In the genomic region with DNA sequence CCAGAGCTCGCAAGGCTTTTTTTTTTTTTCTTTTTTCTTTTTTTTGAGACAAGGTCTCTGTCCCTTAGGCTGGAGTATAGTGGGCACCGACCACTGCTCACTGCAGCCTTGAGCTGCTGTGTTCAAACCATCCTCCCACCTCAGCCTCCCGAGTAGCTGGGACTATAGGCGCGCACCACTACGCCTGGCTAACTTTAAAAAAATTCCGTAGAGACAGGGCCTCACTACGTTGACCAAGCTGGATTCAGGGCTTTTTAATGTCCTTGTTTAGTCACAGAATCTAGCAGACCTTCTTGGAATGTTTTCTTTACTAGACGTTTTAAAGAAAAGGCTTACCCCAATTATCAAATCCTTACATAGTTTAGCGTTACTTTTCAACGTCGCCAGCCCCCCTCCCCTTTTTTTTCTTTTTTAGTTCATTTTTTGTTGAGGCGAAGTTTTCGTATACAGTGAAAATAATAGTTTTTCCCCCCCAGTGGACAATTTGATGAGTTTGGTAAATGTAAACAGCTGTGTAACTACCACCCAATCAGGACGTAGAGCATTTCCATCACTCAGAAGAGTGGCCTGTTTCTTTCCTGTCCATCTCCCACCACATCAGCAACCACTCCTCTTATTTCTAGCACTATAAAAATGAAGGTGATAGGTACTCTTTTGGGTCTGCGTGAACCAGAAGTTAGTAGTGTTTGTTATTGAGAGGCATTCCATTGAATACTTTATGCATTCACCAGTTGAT, we compare ENCODE assay signal across 8 cellular contexts. TPM values are rescaled to one million over a fixed set of nuclear protein-coding genes. Genes with fewer than 3 reads are reported as not detected.
DNase-seq lines count a peak whose midpoint lies in the region; ATAC-seq, FAIRE-seq and TF ChIP-seq lines count a peak whose summit lies in the region.

No MANE protein-coding gene starts in this region.

- TF ChIP-seq CTCF in A673 (conservative IDR thresholded peaks at IDR 0.05; ENCODE audit: low read depth, low read length) (no peak), SK-N-SH (IDR thresholded peaks at IDR 0.05) (no peak), gastroesophageal sphincter (IDR thresholded peaks at IDR 0.05) (no peak)

- no peak for TF ChIP-seq POLR2A in gastroesophageal sphincter (IDR thresholded peaks at IDR 0.05)

- no peaks in the 10 kb centered on the region for H4K20me1 ChIP-seq in SK-N-SH (ENCODE audit: insufficient read depth)

- H3K4me3 ChIP-seq in A673 (ENCODE audit: low read depth, low read length, poor library complexity, severe bottlenecking) (peak overlapping the region; percentile 75), SK-N-SH (ENCODE audit: low read depth in 2 of 2, low read length in 1 of 2) (peak overlapping the region; percentile 79 to 92), gastroesophageal sphincter (peak overlapping the region; percentile 40 to 59), small intestine (ENCODE audit: low read depth in 1 of 2, low read length in 2 of 2) (peak overlapping the region; percentile 31 to 79)

- intact Hi-C loops in A673 (cut with micrococcal nuclease; ENCODE audit: unreplicated experiment) = no loop called here

- ATAC-seq in GM19455 (IDR thresholded peaks at IDR 0.05; ENCODE audit: unreplicated experiment) (peak; percentile 54), gastroesophageal sphincter (peak; percentile 31)

- POLR2A ChIA-PET in A673 (lab: Charles Lee; ENCODE audit: low non-redundant PET) = no interaction called here
- POLR2A ChIA-PET in SK-N-SH (lab: Yijun Ruan, JAX) = no interaction called here

- no peak for DNase-seq in A673 (ENCODE audit: low spot score)
- peak; percentile 6 for DNase-seq in SK-N-SH
- no peak for DNase-seq in small intestine
- DNase-seq in NCI-H2081 treated with DMSO at 0.1 percent for 48 hours (lab: John Stamatoyannopoulos, UW) = no peak
- DNase-seq in iPS-NIHi7 (ENCODE audit: extremely low spot score) = no peak
- DNase-seq in dedifferentiated amniotic fluid mesenchymal stem cell (ENCODE audit: extremely low spot score) = no peak

- no peak for TF ChIP-seq RAD21 in SK-N-SH (IDR thresholded peaks at IDR 0.05; ENCODE audit: low read length)

- FAIRE-seq in small intestine (lab: Jason Lieb, UNC) = no peak

- TF ChIP-seq EP300 in SK-N-SH (IDR thresholded peaks at IDR 0.05; ENCODE audit: borderline replicate concordance in 1 of 2, low read depth in 1 of 2, low read length in 1 of 2) = no peak
- no peak for TF ChIP-seq EP300 in gastroesophageal sphincter (IDR thresholded peaks at IDR 0.05)

- 39% methylated on average over 16 of the region's 16 CpGs for WGBS in SK-N-SH (ENCODE audit: low lambda C conversion rate)
- WGBS in gastroesophageal sphincter (ENCODE audit: low coverage in 1 of 2), 2 donors = 26 to 36% methylated on average over 9 to 15 of the region's 16 CpGs
- whole genome bisulfite sequencing in small intestine, 3 donors = 34 to 44% (median 34%) methylated on average over 16 of the region's 16 CpGs

- peaks cover 3% of the 10 kb centered on the region for H3F3A ChIP-seq in SK-N-SH (replicated peaks; ENCODE audit: insufficient read depth)

- H3K36me3 ChIP-seq in A673 (ENCODE audit: insufficient read depth, low read length, poor library complexity, severe bottlenecking) (peaks cover 17% of the 10 kb centered on the region), SK-N-SH (replicated peaks in 1 of 2; ENCODE audit: control insufficient read depth in 1 of 2, insufficient read depth in 2 of 2, low read length in 1 of 2) (peaks cover 0 to 3% of the 10 kb centered on the region in 2 experiments), gastroesophageal sphincter (no peaks in the 10 kb centered on the region), small intestine (ENCODE audit: control insufficient read depth in 2 of 2, insufficient read depth in 2 of 2, low read length in 2 of 2) (no peaks in the 10 kb centered on the region)

- H3K27me3 ChIP-seq in A673 (replicated peaks; ENCODE audit: insufficient read depth, low read depth, low read length, poor library complexity) (no peaks in the 10 kb centered on the region), SK-N-SH (ENCODE audit: insufficient read depth) (no peaks in the 10 kb centered on the region), gastroesophageal sphincter (no peaks in the 10 kb centered on the region), small intestine (ENCODE audit: control insufficient read depth in 2 of 2, insufficient read depth in 2 of 2, low read length in 2 of 2) (no peaks in the 10 kb centered on the region)

- peak overlapping the region; percentile 63; the same call in 1 of the 2 replicates for H3K9ac ChIP-seq in SK-N-SH

- peaks cover 17% of the 10 kb centered on the region for H3K4me1 ChIP-seq in A673 (ENCODE audit: insufficient read depth, low read length, poor library complexity, severe bottlenecking)
- H3K4me1 ChIP-seq in SK-N-SH (ENCODE audit: control insufficient read depth in 1 of 2, insufficient read depth in 2 of 2, low read depth in 1 of 2, low read length in 1 of 2) = peaks cover 12 to 13% of the 10 kb centered on the region in 2 experiments
- peaks cover 0 to 7% (median 4%) of the 10 kb centered on the region in 3 donors for H3K4me1 ChIP-seq in gastroesophageal sphincter
- H3K4me1 ChIP-seq in small intestine (ENCODE audit: control insufficient read depth in 2 of 2, insufficient read depth in 1 of 2, low read depth in 1 of 2, low read length in 1 of 2) = no peaks in the 10 kb centered on the region

- peak overlapping the region; percentile 83 for H3K27ac ChIP-seq in A673 (ENCODE audit: low read depth, low read length, poor library complexity, severe bottlenecking)
- H3K27ac ChIP-seq in SK-N-SH (ENCODE audit: low read depth in 2 of 2, low read length in 1 of 2) = peak overlapping the region; percentile 29 to 40; a peak in 2 of 4 replicates
- H3K27ac ChIP-seq in gastroesophageal sphincter = peak overlapping the region; percentile 12 to 70 (median 50)
- peak overlapping the region in 1 of 2 donors; percentile 66 for H3K27ac ChIP-seq in small intestine (ENCODE audit: low read depth in 1 of 2, low read length in 1 of 2)

- CTCF ChIA-PET in A673 (lab: Charles Lee) = no interaction called here
- CTCF ChIA-PET in SK-N-SH (lab: Yijun Ruan, JAX) = interaction anchor here (0.7 to 0.8 kb wide), 2 partner anchors 21 to 326 kb away, joined by 3 read pairs; no protein-coding TSS in a partner anchor

- peak overlapping the region; percentile 83 for H3K4me2 ChIP-seq in SK-N-SH

- H3K9me2 ChIP-seq in SK-N-SH = no peaks in the 10 kb centered on the region

- H2AFZ ChIP-seq in SK-N-SH (ENCODE audit: low read depth) = peak overlapping the region; percentile 95

- TSS peak; percentile 97 for BruUV-seq in A673 (replicated peaks; lab: Mats Ljungman, UMichigan)

- H3K79me2 ChIP-seq in SK-N-SH (ENCODE audit: insufficient read depth) = peaks cover 43% of the 10 kb centered on the region

- peaks cover 8% of the 10 kb centered on the region for H3K9me3 ChIP-seq in A673 (ENCODE audit: low read depth, low read length, poor library complexity, severe bottlenecking)
- H3K9me3 ChIP-seq in SK-N-SH = no peaks in the 10 kb centered on the region
- no peaks in the 10 kb centered on the region for H3K9me3 ChIP-seq in gastroesophageal sphincter
- no peaks in the 10 kb centered on the region for H3K9me3 ChIP-seq in small intestine (ENCODE audit: control insufficient read depth, low read depth)

TF ChIP-seq in SK-N-SH, 30 proteins besides CTCF, POLR2A, EP300 and RAD21 (continues in another document):
- TF ChIP-seq GABPA (IDR thresholded peaks at IDR 0.05; ENCODE audit: low read depth) (no peak), RCOR1 (IDR thresholded peaks at IDR 0.05; ENCODE audit: low read length) (no peak), FOXM1 (IDR thresholded peaks at IDR 0.05; ENCODE audit: low read depth) (no peak)
- TF ChIP-seq, protein P1, sequence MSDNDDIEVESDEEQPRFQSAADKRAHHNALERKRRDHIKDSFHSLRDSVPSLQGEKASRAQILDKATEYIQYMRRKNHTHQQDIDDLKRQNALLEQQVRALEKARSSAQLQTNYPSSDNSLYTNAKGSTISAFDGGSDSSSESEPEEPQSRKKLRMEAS (IDR thresholded peaks at IDR 0.05; ENCODE audit: low read depth) = no peak
- TF ChIP-seq, protein P2, sequence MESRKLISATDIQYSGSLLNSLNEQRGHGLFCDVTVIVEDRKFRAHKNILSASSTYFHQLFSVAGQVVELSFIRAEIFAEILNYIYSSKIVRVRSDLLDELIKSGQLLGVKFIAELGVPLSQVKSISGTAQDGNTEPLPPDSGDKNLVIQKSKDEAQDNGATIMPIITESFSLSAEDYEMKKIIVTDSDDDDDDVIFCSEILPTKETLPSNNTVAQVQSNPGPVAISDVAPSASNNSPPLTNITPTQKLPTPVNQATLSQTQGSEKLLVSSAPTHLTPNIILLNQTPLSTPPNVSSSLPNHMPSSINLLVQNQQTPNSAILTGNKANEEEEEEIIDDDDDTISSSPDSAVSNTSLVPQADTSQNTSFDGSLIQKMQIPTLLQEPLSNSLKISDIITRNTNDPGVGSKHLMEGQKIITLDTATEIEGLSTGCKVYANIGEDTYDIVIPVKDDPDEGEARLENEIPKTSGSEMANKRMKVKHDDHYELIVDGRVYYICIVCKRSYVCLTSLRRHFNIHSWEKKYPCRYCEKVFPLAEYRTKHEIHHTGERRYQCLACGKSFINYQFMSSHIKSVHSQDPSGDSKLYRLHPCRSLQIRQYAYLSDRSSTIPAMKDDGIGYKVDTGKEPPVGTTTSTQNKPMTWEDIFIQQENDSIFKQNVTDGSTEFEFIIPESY (IDR thresholded peaks at IDR 0.05; ENCODE audit: borderline replicate concordance, low read depth) = no peak

RNA-seq across cellular contexts. Expression of a gene that starts 0.7 kb away (rescaled TPM):
- 143 and 144 TPM in 2 replicates for total RNA-seq in A673 (2021)
- 6.2 and 6.4 TPM in 2 replicates for polyA plus RNA-seq in SK-N-SH (2012; rRNA removed)
- polyA plus RNA-seq in SK-N-SH (2012; cell fraction: cytosol; rRNA removed) = 8.8 and 11.0 TPM in 2 replicates
- polyA plus RNA-seq in SK-N-SH (2012; cell fraction: nucleus; rRNA removed) = 2.9 and 7.2 TPM in 2 replicates
- 1 to 10 TPM in 1 of 4 donors, under 1 TPM in 1, not detected in 2; 0.23 to 1.2 TPM for total RNA-seq in gastroesophageal sphincter
- 10 to 100 TPM in 1 of 3 donors, 1 to 10 TPM in 1, under 1 TPM in 1; 0.81 to 13.2 (median 1.3) TPM for polyA plus RNA-seq in small intestine

Comparison
In these comparisons a context has a peak if more than half of its experiments do, and no peak if none do; other contexts are left out.
1. RNA of a gene that starts 0.7 kb away (total RNA-seq): 143 to 144 TPM in A673; 0.23 to 1.2 TPM in gastroesophageal sphincter; every median in the first group is over 10 times any median in the second.
2. Peak in every context shown above with its lines, with median percentiles within 50 percentile points of each other: H3K4me3 ChIP-seq.